ENCODE assay signal across 1 cellular context in the genomic region with DNA sequence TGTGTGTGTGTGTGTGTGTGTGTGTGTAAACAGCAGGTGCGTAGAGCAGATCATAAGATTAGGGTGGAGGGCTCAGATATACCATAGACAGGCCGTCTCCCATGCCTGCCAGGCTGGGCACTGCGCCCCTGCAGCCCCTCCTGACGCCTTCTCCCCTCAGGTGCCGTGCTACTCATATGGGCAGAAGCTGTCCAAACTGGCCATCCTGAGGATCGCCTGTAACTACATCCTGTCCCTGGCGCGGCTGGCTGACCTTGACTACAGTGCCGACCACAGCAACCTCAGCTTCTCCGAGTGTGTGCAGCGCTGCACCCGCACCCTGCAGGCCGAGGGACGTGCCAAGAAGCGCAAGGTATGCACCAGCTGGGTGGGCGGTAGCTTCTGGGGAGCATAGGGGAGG.
TF ChIP-seq lines count a peak whose summit lies in the region.

No MANE protein-coding gene starts in this region.

TF ChIP-seq in H1, 55 proteins besides CTCF, POLR2A, EP300 and RAD21:
- TF ChIP-seq HDAC6 (IDR thresholded peaks at IDR 0.05; ENCODE audit: low read depth, low read length), result no peak
- no peak for TF ChIP-seq TAF7 (optimal IDR thresholded peaks at IDR 0.05; ENCODE audit: borderline replicate concordance, low read depth, low read length)
- TF ChIP-seq, protein P1, sequence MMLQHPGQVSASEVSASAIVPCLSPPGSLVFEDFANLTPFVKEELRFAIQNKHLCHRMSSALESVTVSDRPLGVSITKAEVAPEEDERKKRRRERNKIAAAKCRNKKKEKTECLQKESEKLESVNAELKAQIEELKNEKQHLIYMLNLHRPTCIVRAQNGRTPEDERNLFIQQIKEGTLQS (IDR thresholded peaks at IDR 0.05; ENCODE audit: insufficient read depth, low read depth, low read length), result no peak
- TF ChIP-seq BRCA1 (IDR thresholded peaks at IDR 0.05; ENCODE audit: low read depth, low read length), result no peak
- TF ChIP-seq JUND (IDR thresholded peaks at IDR 0.05; ENCODE audit: low read length), result no peak
- TF ChIP-seq SP2 (IDR thresholded peaks at IDR 0.05; ENCODE audit: low read length), result no peak
- TF ChIP-seq POLR2AphosphoS5 (IDR thresholded peaks at IDR 0.05; ENCODE audit: low read depth, low read length), result no peak
- TF ChIP-seq EZH2 (IDR thresholded peaks at IDR 0.05; ENCODE audit: low read depth, low read length, severe bottlenecking), result no peak
- TF ChIP-seq RNF2 (IDR thresholded peaks at IDR 0.05; ENCODE audit: borderline replicate concordance, low read depth, low read length, missing control alignments, poor library complexity, severe bottlenecking), result no peak
- no peak for TF ChIP-seq TAF1 (IDR thresholded peaks at IDR 0.05; ENCODE audit: low read depth, low read length)
- no peak for TF ChIP-seq CREB1 (IDR thresholded peaks at IDR 0.05)
- TF ChIP-seq JUN (IDR thresholded peaks at IDR 0.05; ENCODE audit: low read depth, low read length), result no peak
- TF ChIP-seq MAFK (IDR thresholded peaks at IDR 0.05; ENCODE audit: low read depth, low read length), result no peak
- no peak for TF ChIP-seq YY1 (IDR thresholded peaks at IDR 0.05; ENCODE audit: low read depth, low read length)
- TF ChIP-seq CEBPB (IDR thresholded peaks at IDR 0.05; ENCODE audit: low read depth, low read length), result no peak
